In genomic region chr6:149464411-149464810, GRCh38 we compare ENCODE assay signal across 1 cellular context.
TF ChIP-seq lines count a peak whose summit lies in the region.

No MANE protein-coding gene starts in this region.

TF ChIP-seq in GM12878, 131 proteins besides CTCF, POLR2A, EP300 and RAD21:
- TF ChIP-seq RUNX3 (IDR thresholded peaks at IDR 0.05; ENCODE audit: low read length): 0 out of 2 replicates have a peak, but pooled peaks have one; percentile 15
- no peak for TF ChIP-seq RBBP5 (conservative IDR thresholded peaks at IDR 0.05)
- 0 out of 2 replicates have a peak, but pooled peaks have one; percentile 25 for TF ChIP-seq EED (IDR thresholded peaks at IDR 0.05; ENCODE audit: low read depth)
